ENCODE assay signal across 17 cellular contexts in the genomic region with DNA sequence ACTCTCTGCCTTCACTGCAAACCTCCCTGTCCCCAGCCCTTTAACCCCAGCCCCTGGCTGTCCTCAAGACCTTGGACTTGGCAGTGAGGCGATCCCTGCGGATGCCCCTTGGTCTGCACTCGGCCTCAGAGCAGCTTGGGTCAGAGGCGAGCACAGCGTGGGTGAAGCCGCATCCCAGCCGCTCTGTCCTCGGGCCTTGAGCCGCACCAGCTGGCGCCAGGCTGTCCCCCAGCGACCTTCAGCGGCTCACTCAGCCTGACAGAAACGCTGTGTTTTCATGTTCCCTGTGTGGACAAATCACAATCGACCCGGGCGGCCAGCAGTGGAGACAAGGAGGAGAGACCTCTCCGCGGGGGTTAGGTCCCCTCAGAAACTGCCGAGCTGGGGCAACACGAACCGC. TPM values are rescaled to one million over a fixed set of nuclear protein-coding genes. Genes with fewer than 3 reads are reported as not detected.
DNase-seq lines count a peak whose midpoint lies in the region; ATAC-seq and TF ChIP-seq lines count a peak whose summit lies in the region.
"Had no signal": no experiment of that assay in that cellular context is flagged by ENCODE, and none has a peak within 500 bp of the region (broad histone marks: within the 10 kb centered on the region; RNA-seq: fewer than 3 reads in every experiment).

No MANE protein-coding gene starts in this region.

- no peak overlapping the region for H2BK15ac ChIP-seq in IMR-90 (ENCODE audit: low read depth, low read length)

- no peak overlapping the region for H4K5ac ChIP-seq in IMR-90 (ENCODE audit: low read depth, low read length)

- H3K36me3 Mint-ChIP-seq in stimulated activated naive B cell treated with anti-CD40 and anti-IgM and Interleukin-4, amounts not matched to agents 10 μg/mL and 1 μg/mL and 100 μg/mL, for 72 hours: peaks cover 6 to 7% of the 10 kb centered on the region in 2 donors

- no TSS peak for BruUV-seq in IMR-90 (replicated peaks; lab: Mats Ljungman, UMichigan)

- no peak overlapping the region for H2AK5ac ChIP-seq in IMR-90 (ENCODE audit: low read depth, low read length)

- no peak overlapping the region for H2BK5ac ChIP-seq in IMR-90 (ENCODE audit: low read depth, low read length, poor library complexity, severe bottlenecking)

- POLR2A ChIA-PET in IMR-90 (lab: Charles Lee; ENCODE audit: unreplicated experiment): no interaction called here

- no peak overlapping the region for H3K4me2 ChIP-seq in IMR-90 (ENCODE audit: low read depth, low read length)

- TF ChIP-seq POLR2A in IMR-90 (IDR thresholded peaks at IDR 0.05; ENCODE audit: low read depth, low read length): no peak

- H3K27me3 ChIP-seq in IMR-90 (ENCODE audit: control insufficient read depth, insufficient read depth, low read length) (peaks cover 37% of the 10 kb centered on the region), dorsolateral prefrontal cortex (no peaks in the 10 kb centered on the region), lower lobe of right lung (ENCODE audit: low read depth) (peaks cover 10% of the 10 kb centered on the region)
- H3K27me3 ChIP-seq: breast epithelium had no signal

- no peaks in the 10 kb centered on the region for H3K9me3 Mint-ChIP-seq in stimulated activated naive B cell treated with anti-CD40 and anti-IgM and Interleukin-4, amounts not matched to agents 10 μg/mL and 1 μg/mL and 100 μg/mL, for 72 hours
- H3K9me3 Mint-ChIP-seq: activated CD4-positive, alpha-beta T cell treated with anti-CD3 and anti-CD28 coated beads, Interleukin-2, amount 10 ng/mL, durations not matched to agents 7 days and 5 days had no signal

- no peak overlapping the region for H3K4me3 Mint-ChIP-seq in stimulated activated naive B cell treated with anti-CD40 and anti-IgM and Interleukin-4, amounts not matched to agents 10 μg/mL and 1 μg/mL and 100 μg/mL, for 72 hours
- H3K4me3 Mint-ChIP-seq: activated CD4-positive, alpha-beta T cell treated with anti-CD3 and anti-CD28 coated beads, Interleukin-2, amount 10 ng/mL, durations not matched to agents 7 days and 5 days had no signal

- in situ Hi-C loops in IMR-90 (cut with MboI; ENCODE audit: low sequenced_read_pairs): no loop called here

- intact Hi-C loops in IMR-90 (cut with micrococcal nuclease): no loop called here
- intact Hi-C loops in dorsolateral prefrontal cortex (cut with DNase I): no loop called here
- intact Hi-C loops in lower lobe of right lung (cut with DNase I): no loop called here

- 37% methylated on average over 11 of the region's 21 CpGs; no CpG with 5 or more reads in 1 of the 2 experiments for WGBS in IMR-90 (ENCODE audit: extremely low coverage in 2 of 2, insufficient read length in 1 of 2), 2 experiments

- no peak overlapping the region for H4K8ac ChIP-seq in IMR-90 (ENCODE audit: low read depth in 2 of 2, low read length in 2 of 2)

- H2BK120ac ChIP-seq in IMR-90 (ENCODE audit: low read depth, low read length): no peak overlapping the region

- no peak overlapping the region for H2AFZ ChIP-seq in IMR-90 (replicated peaks; ENCODE audit: low read length, poor library complexity)

- H3K4me3 ChIP-seq in IMR-90 (ENCODE audit: insufficient read depth, low read depth, low read length) (no peak overlapping the region), dorsolateral prefrontal cortex (peak overlapping the region in 1 of 59 donors; percentile 17), lower lobe of right lung (no peak overlapping the region)
- H3K4me3 ChIP-seq: breast epithelium, HAP-1, K562, left lung had no signal

- TF ChIP-seq CTCF in IMR-90 (conservative IDR thresholded peaks at IDR 0.05; ENCODE audit: low read depth, low read length) (no peak), dorsolateral prefrontal cortex (IDR thresholded peaks at IDR 0.05 in 54 of 56, conservative IDR thresholded peaks at IDR 0.05 in 2 of 56; ENCODE audit: low read depth in 1 of 56, partially characterized antibody in 56 of 56) (peak in 1 of 56 donors; percentile 11), lower lobe of right lung (IDR thresholded peaks at IDR 0.05) (no peak)

- H2AK9ac ChIP-seq in IMR-90 (replicated peaks; ENCODE audit: low read depth, low read length, poor library complexity): no peak overlapping the region

- no peak overlapping the region for H4K91ac ChIP-seq in IMR-90 (ENCODE audit: insufficient read depth, low read depth, low read length)

- CTCF ChIA-PET in IMR-90 (lab: Yijun Ruan, JAX): no interaction called here

- H3K9me3 ChIP-seq in IMR-90 (ENCODE audit: control insufficient read depth, insufficient read depth, low read length) (no peaks in the 10 kb centered on the region), lower lobe of right lung (no peaks in the 10 kb centered on the region)
- H3K9me3 ChIP-seq: breast epithelium, HAP-1, left lung had no signal

- H3K27ac ChIP-seq in IMR-90 (ENCODE audit: insufficient read depth, low read length): no peak overlapping the region
- H3K27ac ChIP-seq in dorsolateral prefrontal cortex: peak overlapping the region in 54 of 59 donors; percentile 12 to 88 (median 72)
- H3K27ac ChIP-seq in lower lobe of right lung: no peak overlapping the region
- H3K27ac ChIP-seq: breast epithelium, HL-60, left lung had no signal

- peak; percentile 55 for ATAC-seq in IMR-90 (ENCODE audit: low read depth)
- ATAC-seq in lower lobe of right lung: peak; percentile 25 to 47
- ATAC-seq in stimulated activated naive B cell treated with anti-CD40 and anti-IgM and Interleukin-4, amounts not matched to agents 10 μg/mL and 1 μg/mL and 100 μg/mL, for 72 hours (replicated peaks): no peak
- no peak for ATAC-seq in HG02798 (IDR thresholded peaks at IDR 0.05; ENCODE audit: poor library complexity, unreplicated experiment)
- no peak for ATAC-seq in HG02678 (IDR thresholded peaks at IDR 0.05; ENCODE audit: unreplicated experiment)
- ATAC-seq: esophagus mucosa, K562, left lung had no signal

- no peak overlapping the region for H3K9ac ChIP-seq in IMR-90 (ENCODE audit: low read depth, low read length)

- H3K4me1 ChIP-seq in IMR-90 (ENCODE audit: control insufficient read depth, insufficient read depth, low read length) (peaks cover 2% of the 10 kb centered on the region; the same call in 1 of the 2 replicates), lower lobe of right lung (no peaks in the 10 kb centered on the region)
- H3K4me1 ChIP-seq: breast epithelium, HAP-1, left lung had no signal

- no peak overlapping the region for H3K56ac ChIP-seq in IMR-90 (ENCODE audit: extremely low read depth, insufficient read depth, low read length)

- dilution Hi-C loops in IMR-90 (cut with HindIII; ENCODE audit: low sequenced_read_pairs, unreplicated experiment): no loop called here

- H3K36me3 ChIP-seq in IMR-90 (ENCODE audit: control insufficient read depth, insufficient read depth, low read length) (no peaks in the 10 kb centered on the region), lower lobe of right lung (no peaks in the 10 kb centered on the region)
- H3K36me3 ChIP-seq: breast epithelium, HAP-1, left lung had no signal

- no peaks in the 10 kb centered on the region for H3K79me1 ChIP-seq in IMR-90 (ENCODE audit: low read depth in 1 of 2, low read length in 2 of 2)

- H2BK20ac ChIP-seq in IMR-90 (ENCODE audit: low read depth, low read length): no peak overlapping the region

- no peaks in the 10 kb centered on the region for H3K9me1 ChIP-seq in IMR-90 (ENCODE audit: insufficient read depth, low read length)

- H3K4ac ChIP-seq in IMR-90 (ENCODE audit: low read depth, low read length): no peak overlapping the region

- DNase-seq in IMR-90 (no peak), dorsolateral prefrontal cortex (peak in 4 of 10 donors; percentile 38 to 66 (median 61)), lower lobe of right lung (no peak), SW 1271 (lab: John Stamatoyannopoulos, UW) (no peak)
- no peak for DNase-seq in stimulated activated naive B cell treated with anti-CD40 and anti-IgM and Interleukin-4, amounts not matched to agents 10 μg/mL and 1 μg/mL and 100 μg/mL, for 72 hours
- DNase-seq: activated CD4-positive, alpha-beta T cell treated with anti-CD3 and anti-CD28 coated beads, Interleukin-2, amount 10 ng/mL, durations not matched to agents 7 days and 5 days; DMS79 treated with DMSO at 0.1 percent for 48 hours; left lung; NCI-H187; NCI-H345 had no signal

- no peak overlapping the region for H3K18ac ChIP-seq in IMR-90 (ENCODE audit: low read depth, low read length)

- H4K20me1 ChIP-seq in IMR-90 (ENCODE audit: insufficient read depth, low read length): no peaks in the 10 kb centered on the region

- peaks cover 25 to 48% of the 10 kb centered on the region in 2 donors for H3K4me1 Mint-ChIP-seq in stimulated activated naive B cell treated with anti-CD40 and anti-IgM and Interleukin-4, amounts not matched to agents 10 μg/mL and 1 μg/mL and 100 μg/mL, for 72 hours
- H3K4me1 Mint-ChIP-seq: activated CD4-positive, alpha-beta T cell treated with anti-CD3 and anti-CD28 coated beads, Interleukin-2, amount 10 ng/mL, durations not matched to agents 7 days and 5 days had no signal

- no peak overlapping the region for H3K23ac ChIP-seq in IMR-90 (ENCODE audit: low read depth, low read length)

- TF ChIP-seq RAD21 in IMR-90 (IDR thresholded peaks at IDR 0.05; ENCODE audit: low read length): no peak

- H3K27ac Mint-ChIP-seq in stimulated activated naive B cell treated with anti-CD40 and anti-IgM and Interleukin-4, amounts not matched to agents 10 μg/mL and 1 μg/mL and 100 μg/mL, for 72 hours: peak overlapping the region; percentile 25
- H3K27ac Mint-ChIP-seq: activated CD4-positive, alpha-beta T cell treated with anti-CD3 and anti-CD28 coated beads, Interleukin-2, amount 10 ng/mL, durations not matched to agents 7 days and 5 days had no signal

- H3K14ac ChIP-seq in IMR-90 (replicated peaks; ENCODE audit: low read depth, low read length): no peak overlapping the region

- H3K27me3 Mint-ChIP-seq in stimulated activated naive B cell treated with anti-CD40 and anti-IgM and Interleukin-4, amounts not matched to agents 10 μg/mL and 1 μg/mL and 100 μg/mL, for 72 hours: no peaks in the 10 kb centered on the region
- H3K27me3 Mint-ChIP-seq: activated CD4-positive, alpha-beta T cell treated with anti-CD3 and anti-CD28 coated beads, Interleukin-2, amount 10 ng/mL, durations not matched to agents 7 days and 5 days had no signal

TF ChIP-seq in IMR-90, 13 proteins besides CTCF, POLR2A, EP300 and RAD21 (continues in another document):
- TF ChIP-seq CHD1 (IDR thresholded peaks at IDR 0.05; ENCODE audit: low read depth, low read length): no peak
- TF ChIP-seq MAZ (IDR thresholded peaks at IDR 0.05; ENCODE audit: borderline replicate concordance, low read depth, low read length): no peak
- TF ChIP-seq RCOR1 (IDR thresholded peaks at IDR 0.05; ENCODE audit: insufficient replicate concordance, low read length): no peak
- TF ChIP-seq FOS (IDR thresholded peaks at IDR 0.05; ENCODE audit: low read depth, low read length): no peak
- no peak for TF ChIP-seq NFE2L2 (IDR thresholded peaks at IDR 0.05; ENCODE audit: low read depth, low read length)
- no peak for TF ChIP-seq MXI1 (IDR thresholded peaks at IDR 0.05; ENCODE audit: borderline replicate concordance, low read depth, low read length)

RNA-seq across cellular contexts. Expression of a gene that starts 52.0 kb away (rescaled TPM):
- total RNA-seq in IMR-90 (2012; rRNA removed) (under 0.01 TPM in 2 replicates), dorsolateral prefrontal cortex (100 to 1,000 TPM in 55 of 120 experiments, 10 to 100 TPM in 65; 71.9 to 184 (median 98.1) TPM), lower lobe of right lung (6.2 TPM)
- 0.19 and 0.21 TPM in 2 replicates for polyA plus RNA-seq in IMR-90 (2012; rRNA removed)
- polyA plus RNA-seq in IMR-90 (2012; cell fraction: cytosol; rRNA removed): 0.29 and 0.43 TPM in 2 replicates
- 0.37 and 0.46 TPM in 2 replicates for polyA plus RNA-seq in IMR-90 (2012; cell fraction: nucleus; rRNA removed; ENCODE audit: low replicate concordance)

Comparison
In these comparisons a context has a peak if more than half of its experiments do, and no peak if none do; other contexts are left out.
1. ATAC-seq: peak in IMR-90 (single experiment) and lower lobe of right lung (2 of 2); none in stimulated activated naive B cell treated with anti-CD40 and anti-IgM and Interleukin-4, amounts not matched to agents 10 μg/mL and 1 μg/mL and 100 μg/mL, for 72 hours (0 of 2), HG02798 (single experiment) and HG02678 (single experiment).
2. H3K27ac ChIP-seq: peak in dorsolateral prefrontal cortex (54 of 59); none in IMR-90 (single experiment) and lower lobe of right lung (single experiment).
3. RNA of a gene that starts 52.0 kb away (total RNA-seq): 71.9 to 184 TPM in dorsolateral prefrontal cortex; 6.2 TPM in lower lobe of right lung (single experiment) and under 0.01 TPM in IMR-90; every median in the first group is over 10 times any median in the second.